ENCODE assay signal across 8 cellular contexts in genomic region chr3:50322386-50323091, GRCh38. TPM values are rescaled to one million over a fixed set of nuclear protein-coding genes. Genes with fewer than 3 reads are reported as not detected.
DNase-seq lines count a peak whose midpoint lies in the region; ATAC-seq and TF ChIP-seq lines count a peak whose summit lies in the region.

Gene HYAL2 (minus strand): TSS chr3:50322745. CDS start chr3:50320489, 2,256 bp downstream.

- DNase-seq in RPMI7951 (ENCODE audit: low read depth) (no peak), epithelial cell of proximal tubule (ENCODE audit: low read depth) (no peak), OCI-M1 (lab: John Stamatoyannopoulos, UW) (no peak), NCI-H82 treated with DMSO at 0.1 percent for 48 hours (lab: John Stamatoyannopoulos, UW; ENCODE audit: unreplicated experiment) (no peak)

- H3K4me3 ChIP-seq in GM12875 (ENCODE audit: low read depth, low read length), result peak within 1 kb of the TSS; percentile 87
- H3K4me3 ChIP-seq in epithelial cell of proximal tubule (ENCODE audit: low read depth, low read length), result peak within 1 kb of the TSS; percentile 89

- H3K36me3 Mint-ChIP-seq in nephron (ENCODE audit: low read depth), result peaks cover 21% of the 10 kb centered on the region

- no peaks in the 10 kb centered on the region for H3K9me3 Mint-ChIP-seq in nephron

- ATAC-seq in GM19455 (IDR thresholded peaks at IDR 0.05; ENCODE audit: unreplicated experiment) (no peak), GM19395 (IDR thresholded peaks at IDR 0.05; ENCODE audit: unreplicated experiment) (no peak)

- H3K4me1 Mint-ChIP-seq in nephron, result peaks cover 41% of the 10 kb centered on the region

- peak within 1 kb of the TSS; percentile 99 to 100 (median 99) for H3K27ac Mint-ChIP-seq in nephron

- H3K27me3 Mint-ChIP-seq in nephron (ENCODE audit: low read depth), result no peaks in the 10 kb centered on the region

- no peak for TF ChIP-seq CTCF in GM12875 (IDR thresholded peaks at IDR 0.05; ENCODE audit: borderline replicate concordance, insufficient read depth, low read depth, low read length)
- TF ChIP-seq CTCF in epithelial cell of proximal tubule (conservative IDR thresholded peaks at IDR 0.05; ENCODE audit: low read depth, low read length), result no peak
- TF ChIP-seq CTCF in nephron (IDR thresholded peaks at IDR 0.05; ENCODE audit: unreplicated experiment in 3 of 3), result no peak

- peak within 1 kb of the TSS; percentile 86 to 92 (median 88) for H3K4me3 Mint-ChIP-seq in nephron

RNA-seq across cellular contexts. Expression of gene HYAL2, which starts in this region (rescaled TPM):
- 42.2 and 52.3 TPM in 2 replicates for total RNA-seq in RPMI7951 (2014; rRNA removed; shearing (Covaris generic))
- total RNA-seq in epithelial cell of proximal tubule, result 123 and 145 TPM in 2 replicates
